8 cellular contexts compared by ENCODE assay signal in genomic region chr19:44753932-44754742, GRCh38. TPM values are rescaled to one million over a fixed set of nuclear protein-coding genes. Genes with fewer than 3 reads are reported as not detected.
A peak's percentile ranks its signal among the peaks of the same experiment; 100 is the strongest.
DNase-seq lines count a peak whose midpoint lies in the region; ATAC-seq, FAIRE-seq and TF ChIP-seq lines count a peak whose summit lies in the region.

No MANE protein-coding gene starts in this region.

- peak; percentile 45 for ATAC-seq in activated CD4-positive, alpha-beta T cell treated with anti-CD3 and anti-CD28 coated beads for 36 hours
- ATAC-seq in right lobe of liver, result peak; percentile 64 to 75 (median 74)
- no peak for ATAC-seq in GM21367 (IDR thresholded peaks at IDR 0.05; ENCODE audit: unreplicated experiment)

- peaks cover 80% of the 10 kb centered on the region for H3K36me3 Mint-ChIP-seq in activated CD4-positive, alpha-beta T cell treated with anti-CD3 and anti-CD28 coated beads for 36 hours (ENCODE audit: low read depth)

- no peaks in the 10 kb centered on the region for H3K9me3 ChIP-seq in right lobe of liver

- H3K4me1 Mint-ChIP-seq in activated CD4-positive, alpha-beta T cell treated with anti-CD3 and anti-CD28 coated beads for 36 hours, result peaks cover 58% of the 10 kb centered on the region

- DNase-seq in AG08396 (ENCODE audit: low spot score), result peak; percentile 83
- DNase-seq in GM19239 (ENCODE audit: insufficient read length, low spot score), result peak; percentile 85
- DNase-seq in MV-4-11 (lab: John Stamatoyannopoulos, UW), result peak; percentile 81
- DNase-seq in activated CD4-positive, alpha-beta T cell treated with anti-CD3 and anti-CD28 coated beads for 36 hours, result peak; percentile 93
- peak; percentile 30 for DNase-seq in dedifferentiated amniotic fluid mesenchymal stem cell (ENCODE audit: extremely low spot score)
- DNase-seq in right lobe of liver, result peak; percentile 96 to 98 (median 97)
- DNase-seq in stimulated activated CD4-positive, alpha-beta T cell treated with anti-CD3 and anti-CD28 coated beads, TNF-alpha, amount 100 ng/mL, for 4 hours (ENCODE audit: low read depth in 3 of 3), result peak; percentile 53 to 70 (median 66)

- POLR2A ChIA-PET in activated CD4-positive, alpha-beta T cell treated with anti-CD3 and anti-CD28 coated beads for 36 hours (lab: Charles Lee), result interaction anchor here (1.2 to 1.6 kb wide), 3 partner anchors 11 to 200 kb away, joined by 4 to 5 read pairs (median 5); no protein-coding TSS in a partner anchor

- FAIRE-seq in GM19239 (lab: Jason Lieb, UNC), result peak; percentile 89

- peak; percentile 79 for TF ChIP-seq POLR2A in right lobe of liver (IDR thresholded peaks at IDR 0.05)

- peaks cover 0 to 57% (median 17%) of the 10 kb centered on the region in 4 donors for H3K4me1 ChIP-seq in right lobe of liver

- peaks cover 0 to 43% (median 20%) of the 10 kb centered on the region in 4 donors for H3K36me3 ChIP-seq in right lobe of liver

- CTCF ChIA-PET in activated CD4-positive, alpha-beta T cell treated with anti-CD3 and anti-CD28 coated beads for 36 hours (lab: Charles Lee), result interaction anchor here (0.7 to 2.0 kb wide), 8 partner anchors 12 to 177 kb away, joined by 3 to 16 read pairs (median 5); no protein-coding TSS in a partner anchor

- intact Hi-C loops in activated CD4-positive, alpha-beta T cell treated with anti-CD3 and anti-CD28 coated beads for 36 hours (cut with DNase I, micrococcal nuclease), result loop anchor here (1.0 to 10.0 kb wide), 13 partner anchors 7 to 1851 kb away; partner anchors contain the start of genes CALM3 (in 1 of the 2), CLPTM1 (in 1 of the 2), GEMIN7 (in 1 of the 2) and PPP1R37 (in 1 of the 2)
- intact Hi-C loops in right lobe of liver (cut with DNase I), result loop anchor here in 1 of 2 donors (10.0 kb wide), 1 partner anchor 69 kb away; no protein-coding TSS in a partner anchor

- peak overlapping the region; percentile 97 for H3K27ac Mint-ChIP-seq in activated CD4-positive, alpha-beta T cell treated with anti-CD3 and anti-CD28 coated beads for 36 hours

- H3K9me3 Mint-ChIP-seq in activated CD4-positive, alpha-beta T cell treated with anti-CD3 and anti-CD28 coated beads for 36 hours (ENCODE audit: low read depth), result no peaks in the 10 kb centered on the region

- no peak for TF ChIP-seq CTCF in right lobe of liver (IDR thresholded peaks at IDR 0.05)

- peak overlapping the region; percentile 81 to 98 (median 92) for H3K27ac ChIP-seq in right lobe of liver

- H3K27me3 ChIP-seq in right lobe of liver, result no peaks in the 10 kb centered on the region

- peak overlapping the region; percentile 94 for H3K4me3 Mint-ChIP-seq in activated CD4-positive, alpha-beta T cell treated with anti-CD3 and anti-CD28 coated beads for 36 hours

- H3K4me3 ChIP-seq in right lobe of liver, result peak overlapping the region; percentile 25 to 72 (median 55)

- WGBS in right lobe of liver (ENCODE audit: insufficient coverage, low coverage, low lambda C conversion rate, missing lambda C conversion rate), result 1% methylated on average over 16 of the region's 33 CpGs

- no peaks in the 10 kb centered on the region for H3K27me3 Mint-ChIP-seq in activated CD4-positive, alpha-beta T cell treated with anti-CD3 and anti-CD28 coated beads for 36 hours

RNA-seq across cellular contexts. Expression of gene BCL3, which starts 5.6 kb away (rescaled TPM):
- total RNA-seq in activated CD4-positive, alpha-beta T cell treated with anti-CD3 and anti-CD28 coated beads for 36 hours, result 10 to 100 TPM; 56.2 to 81.5 TPM
- total RNA-seq in right lobe of liver, result 10 to 100 TPM; 24.1 to 95.6 (median 31.3) TPM

RNA-seq across cellular contexts. Expression of gene CBLC, which starts 23.6 kb away (rescaled TPM):
- total RNA-seq in activated CD4-positive, alpha-beta T cell treated with anti-CD3 and anti-CD28 coated beads for 36 hours, result not detected
- total RNA-seq in right lobe of liver, result 10 to 100 TPM in 5 of 6 experiments, 1 to 10 TPM in 1; 9.8 to 19.4 (median 15.6) TPM

RNA-seq across cellular contexts. Expression of gene BCAM, which starts 54.8 kb away (rescaled TPM):
- total RNA-seq in activated CD4-positive, alpha-beta T cell treated with anti-CD3 and anti-CD28 coated beads for 36 hours, result not detected
- total RNA-seq in right lobe of liver, result 10 to 100 TPM; 26.5 to 48.3 (median 32.7) TPM

RNA-seq across cellular contexts. Expression of gene CEACAM16, which starts 55.2 kb away (rescaled TPM):
- total RNA-seq in activated CD4-positive, alpha-beta T cell treated with anti-CD3 and anti-CD28 coated beads for 36 hours, result not detected
- total RNA-seq in right lobe of liver, result not detected

Comparison
In these comparisons a context has a peak if more than half of its experiments do, and no peak if none do; other contexts are left out.
1. DNase-seq: peak in every context shown above with its lines; median percentile 97 in right lobe of liver; 93 in activated CD4-positive, alpha-beta T cell treated with anti-CD3 and anti-CD28 coated beads for 36 hours; 85 in GM19239; 83 in AG08396; 81 in MV-4-11; 66 in stimulated activated CD4-positive, alpha-beta T cell treated with anti-CD3 and anti-CD28 coated beads, TNF-alpha, amount 100 ng/mL, for 4 hours; 30 in dedifferentiated amniotic fluid mesenchymal stem cell.
2. RNA of gene CBLC, which starts 23.6 kb away (total RNA-seq): 9.8 to 19.4 TPM in right lobe of liver; not detected in activated CD4-positive, alpha-beta T cell treated with anti-CD3 and anti-CD28 coated beads for 36 hours; every median in the first group is over 10 times any median in the second.
3. RNA of gene BCAM, which starts 54.8 kb away (total RNA-seq): 26.5 to 48.3 TPM in right lobe of liver; not detected in activated CD4-positive, alpha-beta T cell treated with anti-CD3 and anti-CD28 coated beads for 36 hours; every median in the first group is over 10 times any median in the second.